In genomic region chr5:131396015-131396414, GRCh38 we compare ENCODE assay signal across 11 cellular contexts.
DNase-seq lines count a peak whose midpoint lies in the region; ATAC-seq and TF ChIP-seq lines count a peak whose summit lies in the region.
"Had no signal": no experiment of that assay in that cellular context is flagged by ENCODE, and none has a peak within 500 bp of the region (broad histone marks: within the 10 kb centered on the region; RNA-seq: fewer than 3 reads in every experiment).

No MANE protein-coding gene starts in this region.

- H3K9me3 Mint-ChIP-seq in naive B cell: peaks cover 0 to 5% (median 4%) of the 10 kb centered on the region in 7 donors

- no peak for DNase-seq in activated CD4-positive, CD25-positive, alpha-beta regulatory T cell (lab: John Stamatoyannopoulos, UW)
- DNase-seq in naive B cell (no peak), NCI-H774 (lab: John Stamatoyannopoulos, UW) (no peak), left ventricle myocardium inferior (no peak), RWPE1 (ENCODE audit: low spot score) (no peak)
- DNase-seq: activated CD4-positive, alpha-beta T cell treated with anti-CD3 and anti-CD28 coated beads for 48 hours had no signal

- CTCF ChIA-PET in RWPE1 (lab: Yijun Ruan, JAX): interaction anchor here (0.7 to 0.8 kb wide), 2 partner anchors 12 to 218 kb away, joined by 3 to 9 read pairs; no protein-coding TSS in a partner anchor

- H3K36me3 Mint-ChIP-seq in naive B cell: peaks cover 21 to 46% of the 10 kb centered on the region in 2 donors

- no peaks in the 10 kb centered on the region for H3K27me3 ChIP-seq in left ventricle myocardium inferior (ENCODE audit: low read depth)

- peaks cover 54% of the 10 kb centered on the region for H3K36me3 ChIP-seq in left ventricle myocardium inferior

- H3K9me3 ChIP-seq in left ventricle myocardium inferior (replicated peaks): no peaks in the 10 kb centered on the region

- H3K27me3 Mint-ChIP-seq in naive B cell: no peaks in the 10 kb centered on the region

- H3K27ac Mint-ChIP-seq in naive B cell: peak overlapping the region in 5 of 6 donors; percentile 64 to 96 (median 87)

- POLR2A ChIA-PET in RWPE1 (lab: Yijun Ruan, JAX; ENCODE audit: low non-redundant PET): no interaction called here

- H3K4me3 ChIP-seq in left ventricle myocardium inferior: no peak overlapping the region
- H3K4me3 ChIP-seq: coronary artery had no signal

- H3K4me3 Mint-ChIP-seq in naive B cell: no peak overlapping the region

- H3K27ac ChIP-seq in left ventricle myocardium inferior (replicated peaks) (no peak overlapping the region), RWPE1 (no peak overlapping the region)
- H3K27ac ChIP-seq: 22Rv1, coronary artery had no signal

- H3K4me1 Mint-ChIP-seq in naive B cell: peaks cover 26 to 45% (median 35%) of the 10 kb centered on the region in 3 donors

- intact Hi-C loops in left ventricle myocardium inferior (cut with micrococcal nuclease): no loop called here

- peaks cover 20% of the 10 kb centered on the region for H3K4me1 ChIP-seq in left ventricle myocardium inferior

- ATAC-seq in activated CD4-positive, CD25-positive, alpha-beta regulatory T cell treated with anti-CD3 and anti-CD28 coated beads, Interleukin-2, amount 50 U/mL, for 24 hours: peak; percentile 77 to 78
- peak; percentile 88 for ATAC-seq in GM21529 (IDR thresholded peaks at IDR 0.05; ENCODE audit: unreplicated experiment)
- peak; percentile 84 for ATAC-seq in HG03354 (IDR thresholded peaks at IDR 0.05; ENCODE audit: poor library complexity, severe bottlenecking, unreplicated experiment)
- ATAC-seq in naive B cell (ENCODE audit: low read depth in 2 of 2): no peak

- TF ChIP-seq CTCF in left ventricle myocardium inferior (IDR thresholded peaks at IDR 0.05; ENCODE audit: borderline replicate concordance) (no peak), RWPE1 (conservative IDR thresholded peaks at IDR 0.05; ENCODE audit: low read depth) (no peak)

Comparison
In these comparisons a context has a peak if more than half of its experiments do, and no peak if none do; other contexts are left out.
1. ATAC-seq: peak in activated CD4-positive, CD25-positive, alpha-beta regulatory T cell treated with anti-CD3 and anti-CD28 coated beads, Interleukin-2, amount 50 U/mL, for 24 hours (2 of 2), GM21529 (single experiment) and HG03354 (single experiment); none in naive B cell (0 of 2).